Comparison of ENCODE assay signal across 13 cellular contexts in genomic region chr11:110087820-110088534, GRCh38. TPM values are rescaled to one million over a fixed set of nuclear protein-coding genes. Genes with fewer than 3 reads are reported as not detected.
DNase-seq lines count a peak whose midpoint lies in the region; ATAC-seq and TF ChIP-seq lines count a peak whose summit lies in the region.
"Had no signal": no experiment of that assay in that cellular context is flagged by ENCODE, and none has a peak within 500 bp of the region (broad histone marks: within the 10 kb centered on the region; RNA-seq: fewer than 3 reads in every experiment).

No MANE protein-coding gene starts in this region.

- H2BK20ac ChIP-seq in IMR-90 (ENCODE audit: low read depth, low read length), result peak overlapping the region; percentile 27; the same call in 1 of the 2 replicates

- TF ChIP-seq RAD21 in IMR-90 (IDR thresholded peaks at IDR 0.05; ENCODE audit: low read length), result no peak

- H3K27me3 ChIP-seq in IMR-90 (ENCODE audit: control insufficient read depth, insufficient read depth, low read length), result no peaks in the 10 kb centered on the region
- no peaks in the 10 kb centered on the region for H3K27me3 ChIP-seq in WERI-Rb-1 (ENCODE audit: insufficient read depth, low read depth, severe bottlenecking)

- peaks cover 24% of the 10 kb centered on the region for H3K27me3 Mint-ChIP-seq in activated naive CD8-positive, alpha-beta T cell treated with anti-CD3 and anti-CD28 coated beads for 36 hours
- H3K27me3 Mint-ChIP-seq in immature natural killer cell (ENCODE audit: low read depth in 3 of 3), result peaks cover 5 to 6% (median 6%) of the 10 kb centered on the region in 3 donors

- no peak overlapping the region for H3K27ac Mint-ChIP-seq in activated naive CD8-positive, alpha-beta T cell treated with anti-CD3 and anti-CD28 coated beads for 36 hours
- no peak overlapping the region for H3K27ac Mint-ChIP-seq in immature natural killer cell
- H3K27ac Mint-ChIP-seq: activated CD4-positive, alpha-beta T cell treated with anti-CD3 and anti-CD28 coated beads, Interleukin-2, amount 10 ng/mL, durations not matched to agents 24 days and 14 days; activated T-helper 1 cell treated with anti-CD3 and anti-CD28 coated beads, Interleukin-12 subunit alpha, Interleukin-12 subunit beta, Interleukin-2, Interleukin-4 antibody, amounts not matched to agents 30 ng/mL and 10 ng/mL and 1 ng/mL, durations not matched to agents 14 hours and 24 hours and 36 hours; progenitor cell of endocrine pancreas; T-cell had no signal

- H4K91ac ChIP-seq in IMR-90 (ENCODE audit: insufficient read depth, low read depth, low read length), result no peak overlapping the region

- WGBS in IMR-90 (ENCODE audit: extremely low coverage in 2 of 2, insufficient read length in 1 of 2), 2 experiments, result no CpG with 5 or more reads among the region's 5 CpGs

- no peak overlapping the region for H3K56ac ChIP-seq in IMR-90 (ENCODE audit: extremely low read depth, insufficient read depth, low read length)

- no peak overlapping the region for H4K5ac ChIP-seq in IMR-90 (ENCODE audit: low read depth, low read length)

- CTCF ChIA-PET in IMR-90 (lab: Yijun Ruan, JAX), result no interaction called here

- H3K4ac ChIP-seq in IMR-90 (ENCODE audit: low read depth, low read length), result peak overlapping the region; percentile 24

- no TSS peak for BruUV-seq in IMR-90 (replicated peaks; lab: Mats Ljungman, UMichigan)

- no peak for TF ChIP-seq CTCF in AG10803 (conservative IDR thresholded peaks at IDR 0.05; ENCODE audit: low read length)
- TF ChIP-seq CTCF in IMR-90 (conservative IDR thresholded peaks at IDR 0.05; ENCODE audit: low read depth, low read length), result no peak
- no peak for TF ChIP-seq CTCF in astrocyte of the spinal cord (IDR thresholded peaks at IDR 0.05; ENCODE audit: low read depth, low read length)
- no peak for TF ChIP-seq CTCF in WERI-Rb-1 (IDR thresholded peaks at IDR 0.05; ENCODE audit: low read depth, low read length)

- no peak overlapping the region for H3K9ac ChIP-seq in IMR-90 (ENCODE audit: low read depth, low read length)

- H3K14ac ChIP-seq in IMR-90 (replicated peaks; ENCODE audit: low read depth, low read length), result peak overlapping the region; percentile 68

- H2BK15ac ChIP-seq in IMR-90 (ENCODE audit: low read depth, low read length), result peak overlapping the region; percentile 76; the same call in 1 of the 3 replicates

- in situ Hi-C loops in IMR-90 (cut with MboI; ENCODE audit: low sequenced_read_pairs), result no loop called here
- in situ Hi-C loops in astrocyte of the spinal cord (cut with HindIII; ENCODE audit: low sequenced_read_pairs), result no loop called here

- H4K20me1 ChIP-seq in IMR-90 (ENCODE audit: insufficient read depth, low read length), result no peaks in the 10 kb centered on the region

- H3K18ac ChIP-seq in IMR-90 (ENCODE audit: low read depth, low read length), result no peak overlapping the region; the same call in 1 of the 2 replicates

- peak overlapping the region in 1 of 2 experiments; percentile 15; a peak in 1 of 4 replicates for H4K8ac ChIP-seq in IMR-90 (ENCODE audit: low read depth in 2 of 2, low read length in 2 of 2)

- H3K27ac ChIP-seq in IMR-90 (ENCODE audit: insufficient read depth, low read length) (no peak overlapping the region), WERI-Rb-1 (no peak overlapping the region)

- intact Hi-C loops in IMR-90 (cut with micrococcal nuclease) (no loop called here), left colon (cut with DNase I, micrococcal nuclease) (no loop called here)

- H3K4me3 Mint-ChIP-seq in activated naive CD8-positive, alpha-beta T cell treated with anti-CD3 and anti-CD28 coated beads for 36 hours, result no peak overlapping the region
- no peak overlapping the region for H3K4me3 Mint-ChIP-seq in immature natural killer cell
- H3K4me3 Mint-ChIP-seq: activated CD4-positive, alpha-beta T cell treated with anti-CD3 and anti-CD28 coated beads, Interleukin-2, amount 10 ng/mL, durations not matched to agents 24 days and 14 days; activated T-helper 1 cell treated with anti-CD3 and anti-CD28 coated beads, Interleukin-12 subunit alpha, Interleukin-12 subunit beta, Interleukin-2, Interleukin-4 antibody, amounts not matched to agents 30 ng/mL and 10 ng/mL and 1 ng/mL, durations not matched to agents 14 hours and 24 hours and 36 hours; T-cell had no signal

- peak overlapping the region; percentile 12; the same call in 1 of the 2 replicates for H2BK120ac ChIP-seq in IMR-90 (ENCODE audit: low read depth, low read length)

- peaks cover 4% of the 10 kb centered on the region for H3K4me1 Mint-ChIP-seq in activated naive CD8-positive, alpha-beta T cell treated with anti-CD3 and anti-CD28 coated beads for 36 hours
- H3K4me1 Mint-ChIP-seq in immature natural killer cell, result peaks cover 4 to 5% of the 10 kb centered on the region in 2 donors

- ATAC-seq in IMR-90 (ENCODE audit: low read depth) (no peak), left colon (no peak)
- ATAC-seq: T-cell had no signal

- H3K36me3 ChIP-seq in IMR-90 (ENCODE audit: control insufficient read depth, insufficient read depth, low read length) (no peaks in the 10 kb centered on the region), WERI-Rb-1 (no peaks in the 10 kb centered on the region)

- H2AK9ac ChIP-seq in IMR-90 (replicated peaks; ENCODE audit: low read depth, low read length, poor library complexity), result no peak overlapping the region

- peak; percentile 85 for DNase-seq in AG10803 (ENCODE audit: low read depth)
- peak; percentile 79 for DNase-seq in IMR-90
- DNase-seq in astrocyte of the spinal cord (ENCODE audit: low read depth, low spot score), result peak; percentile 85
- peak; percentile 96 for DNase-seq in kidney tubule cell (ENCODE audit: low spot score)
- DNase-seq in WERI-Rb-1, result no peak
- no peak for DNase-seq in activated naive CD8-positive, alpha-beta T cell treated with anti-CD3 and anti-CD28 coated beads for 36 hours
- DNase-seq in immature natural killer cell, result no peak
- no peak for DNase-seq in left colon
- DNase-seq: stimulated activated CD4-positive, alpha-beta T cell treated with anti-CD3 and anti-CD28 coated beads, Interleukin-1b, Interleukin-23, amount 100 ng/mL, for 48 hours; T-cell had no signal

- peaks cover 15% of the 10 kb centered on the region for H3K9me1 ChIP-seq in IMR-90 (ENCODE audit: insufficient read depth, low read length)

- H2AK5ac ChIP-seq in IMR-90 (ENCODE audit: low read depth, low read length), result peak overlapping the region; percentile 63; the same call in 1 of the 2 replicates

- H3K9me3 ChIP-seq in IMR-90 (ENCODE audit: control insufficient read depth, insufficient read depth, low read length) (no peaks in the 10 kb centered on the region), WERI-Rb-1 (ENCODE audit: severe bottlenecking) (no peaks in the 10 kb centered on the region)

- 0 out of 2 replicates have a peak overlapping the region, but pooled peaks have one; percentile 4 for H3K23ac ChIP-seq in IMR-90 (ENCODE audit: low read depth, low read length)

- POLR2A ChIA-PET in IMR-90 (lab: Charles Lee; ENCODE audit: unreplicated experiment), result no interaction called here

- no peaks in the 10 kb centered on the region for H3K36me3 Mint-ChIP-seq in activated naive CD8-positive, alpha-beta T cell treated with anti-CD3 and anti-CD28 coated beads for 36 hours
- H3K36me3 Mint-ChIP-seq in immature natural killer cell, result no peaks in the 10 kb centered on the region
- H3K36me3 Mint-ChIP-seq: T-cell had no signal

- no peaks in the 10 kb centered on the region for H3K9me3 Mint-ChIP-seq in activated naive CD8-positive, alpha-beta T cell treated with anti-CD3 and anti-CD28 coated beads for 36 hours
- peaks cover 0 to 4% (median 0%) of the 10 kb centered on the region in 6 donors for H3K9me3 Mint-ChIP-seq in immature natural killer cell
- H3K9me3 Mint-ChIP-seq: activated CD4-positive, alpha-beta T cell treated with anti-CD3 and anti-CD28 coated beads, Interleukin-2, amount 10 ng/mL, durations not matched to agents 24 days and 14 days; activated T-helper 1 cell treated with anti-CD3 and anti-CD28 coated beads, Interleukin-12 subunit alpha, Interleukin-12 subunit beta, Interleukin-2, Interleukin-4 antibody, amounts not matched to agents 30 ng/mL and 10 ng/mL and 1 ng/mL, durations not matched to agents 14 hours and 24 hours and 36 hours; T-cell had no signal

- TF ChIP-seq POLR2A in IMR-90 (IDR thresholded peaks at IDR 0.05; ENCODE audit: low read depth, low read length), result no peak

- no peak overlapping the region for H3K4me3 ChIP-seq in AG10803 (ENCODE audit: low read length)
- no peak overlapping the region for H3K4me3 ChIP-seq in IMR-90 (ENCODE audit: insufficient read depth, low read depth, low read length)
- H3K4me3 ChIP-seq in astrocyte of the spinal cord (ENCODE audit: low read depth, low read length), result no peak overlapping the region
- no peak overlapping the region for H3K4me3 ChIP-seq in WERI-Rb-1 (ENCODE audit: low read depth, low read length)

- no peak overlapping the region for H2AFZ ChIP-seq in IMR-90 (replicated peaks; ENCODE audit: low read length, poor library complexity)

- H2BK5ac ChIP-seq in IMR-90 (ENCODE audit: low read depth, low read length, poor library complexity, severe bottlenecking), result no peak overlapping the region

- H3K79me1 ChIP-seq in IMR-90 (ENCODE audit: low read depth in 1 of 2, low read length in 2 of 2), result peaks cover 0 to 6% of the 10 kb centered on the region in 2 experiments; a peak in 1 of 4 replicates

- H3K4me1 ChIP-seq in IMR-90 (ENCODE audit: control insufficient read depth, insufficient read depth, low read length), result peaks cover 9% of the 10 kb centered on the region

- H3K4me2 ChIP-seq in IMR-90 (ENCODE audit: low read depth, low read length), result no peak overlapping the region

- dilution Hi-C loops in IMR-90 (cut with HindIII; ENCODE audit: low sequenced_read_pairs, unreplicated experiment), result no loop called here

TF ChIP-seq in IMR-90, 13 proteins besides CTCF, POLR2A, EP300 and RAD21 (continues in another document):
- TF ChIP-seq SMC3 (IDR thresholded peaks at IDR 0.05; ENCODE audit: low read depth, low read length) (no peak), RCOR1 (IDR thresholded peaks at IDR 0.05; ENCODE audit: insufficient replicate concordance, low read length) (no peak), MAFK (IDR thresholded peaks at IDR 0.05; ENCODE audit: low read depth, low read length) (no peak), CHD1 (IDR thresholded peaks at IDR 0.05; ENCODE audit: low read depth, low read length) (no peak), FOS (IDR thresholded peaks at IDR 0.05; ENCODE audit: low read depth, low read length) (no peak)

RNA-seq across cellular contexts. Expression of gene ZC3H12C, which starts 5.2 kb away (rescaled TPM):
- 14.2 and 15.8 TPM in 2 replicates for total RNA-seq in IMR-90 (2012; rRNA removed)
- 4.2 and 4.7 TPM in 2 replicates for polyA plus RNA-seq in IMR-90 (2012; rRNA removed)
- polyA plus RNA-seq in IMR-90 (2012; cell fraction: cytosol; rRNA removed), result 1.7 and 2.2 TPM in 2 replicates
- 5.2 and 12.8 TPM in 2 replicates for polyA plus RNA-seq in IMR-90 (2012; cell fraction: nucleus; rRNA removed; ENCODE audit: low replicate concordance)
- total RNA-seq in activated naive CD8-positive, alpha-beta T cell treated with anti-CD3 and anti-CD28 coated beads for 36 hours, result under 1 TPM; 0.10 to 0.20 TPM
- polyA plus RNA-seq in immature natural killer cell, result not detected
- total RNA-seq in left colon, result 10 to 100 TPM; 17.8 to 20.4 TPM

Comparison
In these comparisons a context has a peak if more than half of its experiments do, and no peak if none do; other contexts are left out.
1. DNase-seq: peak in AG10803 (single experiment), IMR-90 (single experiment), astrocyte of the spinal cord (single experiment) and kidney tubule cell (single experiment); none in WERI-Rb-1 (single experiment), activated naive CD8-positive, alpha-beta T cell treated with anti-CD3 and anti-CD28 coated beads for 36 hours (single experiment), immature natural killer cell (0 of 3) and left colon (0 of 2).
2. RNA of gene ZC3H12C, which starts 5.2 kb away (total RNA-seq): 17.8 to 20.4 TPM in left colon and 14.2 to 15.8 TPM in IMR-90; 0.10 to 0.20 TPM in activated naive CD8-positive, alpha-beta T cell treated with anti-CD3 and anti-CD28 coated beads for 36 hours; every median in the first group is over 10 times any median in the second.